ENCODE assay signal across 1 cellular context in genomic region chr17:42535400-42536047, GRCh38.
A peak's percentile ranks its signal among the peaks of the same experiment; 100 is the strongest.
TF ChIP-seq lines count a peak whose summit lies in the region.

No MANE protein-coding gene starts in this region.

TF ChIP-seq in HEK293, 187 proteins besides CTCF, POLR2A, EP300 and RAD21 (continued from another document):
- TF ChIP-seq ZBTB26 (tag by site-specific recombination; optimal IDR thresholded peaks at IDR 0.05) (no peak), HOXD13 (CRISPR knock-in tag; IDR thresholded peaks at IDR 0.05; ENCODE audit: borderline replicate concordance) (no peak), ZBTB17 (tag by site-specific recombination; IDR thresholded peaks at IDR 0.05) (peak; percentile 89), ZNF624 (tag by site-specific recombination; IDR thresholded peaks at IDR 0.05) (no peak)
